In the genomic region with DNA sequence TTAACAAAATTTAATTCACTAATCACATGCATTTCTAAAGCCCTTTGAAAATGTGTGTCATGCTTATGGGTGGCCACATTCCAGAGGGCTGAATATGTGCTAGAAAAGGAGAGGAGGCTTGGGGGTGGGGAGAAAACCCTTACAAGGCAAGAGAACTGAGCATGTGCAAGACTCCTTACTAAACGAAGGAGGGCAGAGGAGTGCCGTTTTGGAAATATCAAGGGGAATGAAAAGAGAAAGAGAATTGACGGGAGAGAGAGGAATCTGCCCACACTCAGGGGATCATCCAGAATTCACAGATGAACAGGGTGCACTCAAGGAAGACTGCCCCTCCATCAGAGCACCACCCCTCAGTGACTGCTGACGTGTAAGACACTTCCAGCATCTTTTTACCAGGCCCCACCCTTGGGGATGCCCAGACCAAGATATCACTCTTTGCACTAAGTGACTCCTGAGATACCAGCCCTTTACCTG, we compare ENCODE assay signal across 8 cellular contexts. TPM values are rescaled to one million over a fixed set of nuclear protein-coding genes. Genes with fewer than 3 reads are reported as not detected.
DNase-seq lines count a peak whose midpoint lies in the region; ATAC-seq, FAIRE-seq and TF ChIP-seq lines count a peak whose summit lies in the region.

No MANE protein-coding gene starts in this region.

- POLR2A ChIA-PET in WTC11 (lab: Charles Lee): no interaction called here

- H3K27me3 Mint-ChIP-seq in WTC11 (ENCODE audit: low read depth): no peaks in the 10 kb centered on the region

- peaks cover 37% of the 10 kb centered on the region for H3K4me1 Mint-ChIP-seq in WTC11

- intact Hi-C loops in left ventricle myocardium superior (cut with micrococcal nuclease) (no loop called here), sciatic nerve (cut with DNase I) (no loop called here)

- DNase-seq in H4 (ENCODE audit: low spot score): peak; percentile 97
- DNase-seq in WTC11 (ENCODE audit: low spot score): peak; percentile 27
- no peak for DNase-seq in left ventricle myocardium superior
- DNase-seq in sciatic nerve (ENCODE audit: low spot score): peak; percentile 61
- no peak for DNase-seq in NCI-H526 (lab: John Stamatoyannopoulos, UW)
- DNase-seq in UCSD-AML1 (lab: John Stamatoyannopoulos, UW; ENCODE audit: unreplicated experiment): no peak
- no peak for DNase-seq in D721Med (ENCODE audit: insufficient read length, low spot score)

- peak overlapping the region; percentile 25 for H3K27ac Mint-ChIP-seq in WTC11

- CTCF ChIA-PET in WTC11 (lab: Charles Lee): no interaction called here

- peak; percentile 96 for ATAC-seq in WTC11
- peak; percentile 66 for ATAC-seq in left ventricle myocardium superior
- ATAC-seq in sciatic nerve: peak; percentile 74
- no peak for ATAC-seq in GM18907 (IDR thresholded peaks at IDR 0.05; ENCODE audit: unreplicated experiment)

- no peak for FAIRE-seq in D721Med (lab: Jason Lieb, UNC)

- TF ChIP-seq CTCF in WTC11 (IDR thresholded peaks at IDR 0.05) (no peak), D721Med (IDR thresholded peaks at IDR 0.05; ENCODE audit: insufficient read depth, missing control alignments) (no peak)

- no peaks in the 10 kb centered on the region for H3K36me3 Mint-ChIP-seq in WTC11

- peak overlapping the region; percentile 20 for H3K4me3 Mint-ChIP-seq in WTC11

- peaks cover 3% of the 10 kb centered on the region; the same call in 1 of the 2 replicates for H3K9me3 Mint-ChIP-seq in WTC11

TF ChIP-seq in WTC11, 78 proteins besides CTCF, POLR2A, EP300 and RAD21:
- TF ChIP-seq, protein P1, sequence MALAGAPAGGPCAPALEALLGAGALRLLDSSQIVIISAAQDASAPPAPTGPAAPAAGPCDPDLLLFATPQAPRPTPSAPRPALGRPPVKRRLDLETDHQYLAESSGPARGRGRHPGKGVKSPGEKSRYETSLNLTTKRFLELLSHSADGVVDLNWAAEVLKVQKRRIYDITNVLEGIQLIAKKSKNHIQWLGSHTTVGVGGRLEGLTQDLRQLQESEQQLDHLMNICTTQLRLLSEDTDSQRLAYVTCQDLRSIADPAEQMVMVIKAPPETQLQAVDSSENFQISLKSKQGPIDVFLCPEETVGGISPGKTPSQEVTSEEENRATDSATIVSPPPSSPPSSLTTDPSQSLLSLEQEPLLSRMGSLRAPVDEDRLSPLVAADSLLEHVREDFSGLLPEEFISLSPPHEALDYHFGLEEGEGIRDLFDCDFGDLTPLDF (CRISPR knock-in tag; IDR thresholded peaks at IDR 0.05): no peak
- TF ChIP-seq, protein P2, sequence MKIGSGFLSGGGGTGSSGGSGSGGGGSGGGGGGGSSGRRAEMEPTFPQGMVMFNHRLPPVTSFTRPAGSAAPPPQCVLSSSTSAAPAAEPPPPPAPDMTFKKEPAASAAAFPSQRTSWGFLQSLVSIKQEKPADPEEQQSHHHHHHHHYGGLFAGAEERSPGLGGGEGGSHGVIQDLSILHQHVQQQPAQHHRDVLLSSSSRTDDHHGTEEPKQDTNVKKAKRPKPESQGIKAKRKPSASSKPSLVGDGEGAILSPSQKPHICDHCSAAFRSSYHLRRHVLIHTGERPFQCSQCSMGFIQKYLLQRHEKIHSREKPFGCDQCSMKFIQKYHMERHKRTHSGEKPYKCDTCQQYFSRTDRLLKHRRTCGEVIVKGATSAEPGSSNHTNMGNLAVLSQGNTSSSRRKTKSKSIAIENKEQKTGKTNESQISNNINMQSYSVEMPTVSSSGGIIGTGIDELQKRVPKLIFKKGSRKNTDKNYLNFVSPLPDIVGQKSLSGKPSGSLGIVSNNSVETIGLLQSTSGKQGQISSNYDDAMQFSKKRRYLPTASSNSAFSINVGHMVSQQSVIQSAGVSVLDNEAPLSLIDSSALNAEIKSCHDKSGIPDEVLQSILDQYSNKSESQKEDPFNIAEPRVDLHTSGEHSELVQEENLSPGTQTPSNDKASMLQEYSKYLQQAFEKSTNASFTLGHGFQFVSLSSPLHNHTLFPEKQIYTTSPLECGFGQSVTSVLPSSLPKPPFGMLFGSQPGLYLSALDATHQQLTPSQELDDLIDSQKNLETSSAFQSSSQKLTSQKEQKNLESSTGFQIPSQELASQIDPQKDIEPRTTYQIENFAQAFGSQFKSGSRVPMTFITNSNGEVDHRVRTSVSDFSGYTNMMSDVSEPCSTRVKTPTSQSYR (CRISPR knock-in tag; IDR thresholded peaks at IDR 0.05): no peak
- TF ChIP-seq SP1 (CRISPR knock-in tag; conservative IDR thresholded peaks at IDR 0.05) (no peak), OVOL2 (CRISPR knock-in tag; IDR thresholded peaks at IDR 0.05; ENCODE audit: borderline replicate concordance) (no peak), ETV6 (CRISPR knock-in tag; IDR thresholded peaks at IDR 0.05) (no peak), ATF6 (CRISPR knock-in tag; IDR thresholded peaks at IDR 0.05) (no peak), ZNF138 (CRISPR knock-in tag; conservative IDR thresholded peaks at IDR 0.05) (no peak), NR3C1 (CRISPR knock-in tag; conservative IDR thresholded peaks at IDR 0.05; ENCODE audit: low read depth) (no peak), FOXK1 (CRISPR knock-in tag; IDR thresholded peaks at IDR 0.05) (no peak), HMGXB4 (CRISPR knock-in tag; IDR thresholded peaks at IDR 0.05) (no peak), ZNF232 (CRISPR knock-in tag; IDR thresholded peaks at IDR 0.05) (no peak), CBFB (CRISPR knock-in tag; IDR thresholded peaks at IDR 0.05; ENCODE audit: low read depth) (no peak)
- TF ChIP-seq, protein P3, sequence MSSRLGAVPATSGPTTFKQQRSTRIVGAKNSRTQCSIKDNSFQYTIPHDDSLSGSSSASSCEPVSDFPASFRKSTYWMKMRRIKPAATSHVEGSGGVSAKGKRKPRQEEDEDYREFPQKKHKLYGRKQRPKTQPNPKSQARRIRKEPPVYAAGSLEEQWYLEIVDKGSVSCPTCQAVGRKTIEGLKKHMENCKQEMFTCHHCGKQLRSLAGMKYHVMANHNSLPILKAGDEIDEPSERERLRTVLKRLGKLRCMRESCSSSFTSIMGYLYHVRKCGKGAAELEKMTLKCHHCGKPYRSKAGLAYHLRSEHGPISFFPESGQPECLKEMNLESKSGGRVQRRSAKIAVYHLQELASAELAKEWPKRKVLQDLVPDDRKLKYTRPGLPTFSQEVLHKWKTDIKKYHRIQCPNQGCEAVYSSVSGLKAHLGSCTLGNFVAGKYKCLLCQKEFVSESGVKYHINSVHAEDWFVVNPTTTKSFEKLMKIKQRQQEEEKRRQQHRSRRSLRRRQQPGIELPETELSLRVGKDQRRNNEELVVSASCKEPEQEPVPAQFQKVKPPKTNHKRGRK (CRISPR knock-in tag; IDR thresholded peaks at IDR 0.05; ENCODE audit: borderline replicate concordance): no peak

RNA-seq across cellular contexts. Expression of gene TSC22D2, which starts 37.9 kb away (rescaled TPM):
- 5.8 and 7.2 TPM in 2 replicates for total RNA-seq in H4 (2014; rRNA removed; shearing (Covaris generic))
- 20.1 to 24.0 TPM (median 21.1 TPM) in 3 replicates for total RNA-seq in WTC11 (2021)
- total RNA-seq in left ventricle myocardium superior: 22.7 TPM
- 30.6 TPM for total RNA-seq in sciatic nerve

Comparison
In these comparisons a context has a peak if more than half of its experiments do, and no peak if none do; other contexts are left out.
1. DNase-seq: peak in H4 (single experiment), WTC11 (single experiment) and sciatic nerve (single experiment); none in left ventricle myocardium superior (single experiment), NCI-H526 (0 of 2), UCSD-AML1 (single experiment) and D721Med (single experiment).